In genomic region chr7:16644987-16645592, GRCh38 we compare ENCODE assay signal across 8 cellular contexts. TPM values are rescaled to one million over a fixed set of nuclear protein-coding genes. Genes with fewer than 3 reads are reported as not detected.
A peak's percentile ranks its signal among the peaks of the same experiment; 100 is the strongest.
DNase-seq lines count a peak whose midpoint lies in the region; ATAC-seq and TF ChIP-seq lines count a peak whose summit lies in the region.

No MANE protein-coding gene starts in this region.

- WGBS in HUES64 = under 1% methylated on average over 36 of the region's 36 CpGs
- WGBS in heart right ventricle, 2 donors = 0 to 1% methylated on average over 36 of the region's 36 CpGs

- H3K36me3 Mint-ChIP-seq in activated T-helper 17 cell treated with anti-CD3 and anti-CD28 coated beads, Interleukin-2, amount 50 U/mL, for 72 hours (ENCODE audit: low read depth) = peaks cover 51% of the 10 kb centered on the region

- no peak for TF ChIP-seq CTCF in heart right ventricle (IDR thresholded peaks at IDR 0.05)

- H3K27me3 ChIP-seq in HUES64 (ENCODE audit: insufficient read depth, low read length) (peaks cover 5% of the 10 kb centered on the region), heart right ventricle (no peaks in the 10 kb centered on the region), rectal smooth muscle tissue (ENCODE audit: control insufficient read depth, insufficient read depth, low read length) (no peaks in the 10 kb centered on the region)

- H3K27ac Mint-ChIP-seq in activated T-helper 17 cell treated with anti-CD3 and anti-CD28 coated beads, Interleukin-2, amount 50 U/mL, for 72 hours = peak overlapping the region; percentile 93

- H3K4me1 Mint-ChIP-seq in activated T-helper 17 cell treated with anti-CD3 and anti-CD28 coated beads, Interleukin-2, amount 50 U/mL, for 72 hours = peaks cover 33% of the 10 kb centered on the region

- intact Hi-C loops in heart right ventricle (cut with DNase I) = loop anchor here in 3 of 10 donors (5.0 to 10.0 kb wide), 3 partner anchors 50 to 107 kb away; partner anchors contain the start of gene TSPAN13 (in 1 of the 3)

- peak overlapping the region; percentile 81 for H3K4me3 ChIP-seq in HUES64 (ENCODE audit: low read length)
- peak overlapping the region; percentile 65 to 96 (median 90) for H3K4me3 ChIP-seq in heart right ventricle
- peak overlapping the region; percentile 98 for H3K4me3 ChIP-seq in rectal smooth muscle tissue (ENCODE audit: low read length)

- H3K9me3 ChIP-seq in HUES64 (ENCODE audit: insufficient read depth, low read depth, low read length) (no peaks in the 10 kb centered on the region), heart right ventricle (no peaks in the 10 kb centered on the region)

- peak; percentile 4 for ATAC-seq in activated T-helper 17 cell treated with anti-CD3 and anti-CD28 coated beads, Interleukin-2, amount 50 U/mL, for 72 hours (replicated peaks)
- ATAC-seq in heart right ventricle = peak; percentile 18 to 66 (median 40)

- H3K4me1 ChIP-seq in HUES64 (ENCODE audit: insufficient read depth, low read length) (peaks cover 26% of the 10 kb centered on the region), heart right ventricle (peaks cover 6 to 80% (median 57%) of the 10 kb centered on the region in 9 donors), rectal smooth muscle tissue (ENCODE audit: control insufficient read depth, insufficient read depth, low read length) (peaks cover 5% of the 10 kb centered on the region)

- DNase-seq in NCI-H82 (lab: John Stamatoyannopoulos, UW) (peak; percentile 73), NCI-H82 treated with DMSO at 0.1 percent for 48 hours (lab: John Stamatoyannopoulos, UW; ENCODE audit: unreplicated experiment) (no peak), heart right ventricle (peak; percentile 43 to 45), NCI-H1694 (lab: John Stamatoyannopoulos, UW) (no peak), GM19238 (ENCODE audit: insufficient read length, low spot score) (no peak)

- H3K36me3 ChIP-seq in HUES64 (ENCODE audit: insufficient read depth, low read length) (no peaks in the 10 kb centered on the region), heart right ventricle (peaks cover 0 to 6% (median 0%) of the 10 kb centered on the region in 9 donors), rectal smooth muscle tissue (ENCODE audit: control insufficient read depth, insufficient read depth, low read length) (no peaks in the 10 kb centered on the region)

- no peaks in the 10 kb centered on the region for H3K27me3 Mint-ChIP-seq in activated T-helper 17 cell treated with anti-CD3 and anti-CD28 coated beads, Interleukin-2, amount 50 U/mL, for 72 hours

- H3K4me3 Mint-ChIP-seq in activated T-helper 17 cell treated with anti-CD3 and anti-CD28 coated beads, Interleukin-2, amount 50 U/mL, for 72 hours = peak overlapping the region; percentile 85

- H3K27ac ChIP-seq in HUES64 (ENCODE audit: low read depth, low read length) = peak overlapping the region; percentile 95
- peak overlapping the region; percentile 73 to 98 (median 92) for H3K27ac ChIP-seq in heart right ventricle
- H3K27ac ChIP-seq in rectal smooth muscle tissue (ENCODE audit: low read depth, low read length) = peak overlapping the region; percentile 94

- H3K9me3 Mint-ChIP-seq in activated T-helper 17 cell treated with anti-CD3 and anti-CD28 coated beads, Interleukin-2, amount 50 U/mL, for 72 hours = no peaks in the 10 kb centered on the region

- H3K9ac ChIP-seq in HUES64 (ENCODE audit: low read depth, low read length) = peak overlapping the region; percentile 98
- H3K9ac ChIP-seq in rectal smooth muscle tissue (ENCODE audit: low read length) = peak overlapping the region; percentile 67

RNA-seq across cellular contexts. Expression of gene ANKMY2, which starts 0.5 kb away (rescaled TPM):
- 10.1 TPM for polyA plus RNA-seq in HUES64 (2013, experiment 1 of 2)
- polyA plus RNA-seq in HUES64 (2013, experiment 2 of 2) = 12.7 TPM
- total RNA-seq in activated T-helper 17 cell treated with anti-CD3 and anti-CD28 coated beads, Interleukin-2, amount 50 U/mL, for 72 hours = 10 to 100 TPM; 10.0 to 10.2 TPM
- total RNA-seq in heart right ventricle = 10 to 100 TPM; 21.1 to 46.7 (median 35.8) TPM
- 10 to 100 TPM; 10.7 to 13.3 TPM for polyA plus RNA-seq in heart right ventricle

RNA-seq across cellular contexts. Expression of gene BZW2, which starts 0.9 kb away (rescaled TPM):
- polyA plus RNA-seq in HUES64 (2013, experiment 1 of 2) = 117 TPM
- 123 TPM for polyA plus RNA-seq in HUES64 (2013, experiment 2 of 2)
- total RNA-seq in activated T-helper 17 cell treated with anti-CD3 and anti-CD28 coated beads, Interleukin-2, amount 50 U/mL, for 72 hours = 10 to 100 TPM; 40.4 to 94.2 TPM
- total RNA-seq in heart right ventricle = 100 to 1,000 TPM; 231 to 470 (median 351) TPM
- 100 to 1,000 TPM; 147 to 177 TPM for polyA plus RNA-seq in heart right ventricle

Comparison
In these comparisons a context has a peak if more than half of its experiments do, and no peak if none do; other contexts are left out.
1. DNase-seq: peak in NCI-H82 (single experiment) and heart right ventricle (2 of 2); none in NCI-H82 treated with DMSO at 0.1 percent for 48 hours (single experiment), NCI-H1694 (single experiment) and GM19238 (single experiment).
2. Peak in every context shown above with its lines, with median percentiles within 50 percentile points of each other: H3K27ac ChIP-seq and H3K4me3 ChIP-seq.